9 cellular contexts compared by ENCODE assay signal in genomic region chr16:56936950-56937349, GRCh38. TPM values are rescaled to one million over a fixed set of nuclear protein-coding genes. Genes with fewer than 3 reads are reported as not detected.
DNase-seq lines count a peak whose midpoint lies in the region; ATAC-seq and TF ChIP-seq lines count a peak whose summit lies in the region.
"Had no signal": no experiment of that assay in that cellular context is flagged by ENCODE, and none has a peak within 500 bp of the region (broad histone marks: within the 10 kb centered on the region; RNA-seq: fewer than 3 reads in every experiment).

No MANE protein-coding gene starts in this region.

- no peak for TF ChIP-seq CTCF in nephron (IDR thresholded peaks at IDR 0.05; ENCODE audit: unreplicated experiment in 3 of 3)
- TF ChIP-seq CTCF in adrenal gland (IDR thresholded peaks at IDR 0.05) = no peak

- H3K27ac Mint-ChIP-seq in activated naive CD8-positive, alpha-beta T cell = peak overlapping the region; percentile 95
- peak overlapping the region in 1 of 3 experiments; percentile 17 for H3K27ac Mint-ChIP-seq in nephron

- no peaks in the 10 kb centered on the region for H3K27me3 Mint-ChIP-seq in activated naive CD8-positive, alpha-beta T cell
- H3K27me3 Mint-ChIP-seq in nephron (ENCODE audit: low read depth) = no peaks in the 10 kb centered on the region
- H3K27me3 Mint-ChIP-seq: effector memory CD8-positive, alpha-beta T cell had no signal

- ATAC-seq in GM21576 (IDR thresholded peaks at IDR 0.05; ENCODE audit: unreplicated experiment) = no peak
- ATAC-seq: effector memory CD8-positive, alpha-beta T cell had no signal

- peak overlapping the region in 1 of 10 experiments; percentile 9; a peak in 2 of 20 replicates for H3K4me3 ChIP-seq in BLaER1 treated with 17β-estradiol and CSF1 and Interleukin-3, amounts not matched to agents 10 nM and 100 nM
- H3K4me3 ChIP-seq in GM23248 = peak overlapping the region; percentile 98
- peak overlapping the region in 1 of 4 donors; percentile 17 for H3K4me3 ChIP-seq in adrenal gland

- intact Hi-C loops in adrenal gland (cut with DNase I) = loop anchor here in 1 of 2 donors (5.0 kb wide), 1 partner anchor 55 kb away; no protein-coding TSS in a partner anchor

- in situ Hi-C loops in GM23248 (cut with MboI) = no loop called here

- 87 to 93% methylated on average over 5 of the region's 5 CpGs for whole genome bisulfite sequencing in GM23248 (ENCODE audit: low coverage in 1 of 2, low lambda C conversion rate in 2 of 2, missing lambda C conversion rate in 2 of 2), 2 experiments
- 77 to 81% (median 79%) methylated on average over 5 of the region's 5 CpGs for WGBS in adrenal gland, 4 donors

- H3K4me3 Mint-ChIP-seq in activated naive CD8-positive, alpha-beta T cell = peak overlapping the region; percentile 97
- peak overlapping the region in 2 of 3 experiments; percentile 1 to 69 for H3K4me3 Mint-ChIP-seq in nephron

- peak overlapping the region in 6 of 11 experiments; percentile 14 to 99 (median 96); a peak in 13 of 22 replicates for H3K4me2 ChIP-seq in BLaER1 treated with 17β-estradiol and CSF1 and Interleukin-3, amounts not matched to agents 10 nM and 100 nM
- H3K4me2 ChIP-seq in GM23248 (ENCODE audit: unreplicated experiment) = peak overlapping the region; percentile 96

- no peaks in the 10 kb centered on the region for H3K9me3 ChIP-seq in BLaER1 treated with 17β-estradiol and CSF1 and Interleukin-3, amounts not matched to agents 10 nM and 100 nM (replicated peaks in 1 of 11)
- H3K9me3 ChIP-seq in GM23248 (ENCODE audit: low read depth) = no peaks in the 10 kb centered on the region
- no peaks in the 10 kb centered on the region for H3K9me3 ChIP-seq in adrenal gland (replicated peaks in 1 of 3)

- no peak for TF ChIP-seq POLR2A in adrenal gland (IDR thresholded peaks at IDR 0.05)

- peaks cover 28% of the 10 kb centered on the region for H3K36me3 Mint-ChIP-seq in activated naive CD8-positive, alpha-beta T cell
- peaks cover 60% of the 10 kb centered on the region for H3K36me3 Mint-ChIP-seq in nephron (ENCODE audit: low read depth)

- H3K4me1 ChIP-seq in BLaER1 treated with 17β-estradiol and CSF1 and Interleukin-3, amounts not matched to agents 10 nM and 100 nM = peaks cover 43 to 87% (median 80%) of the 10 kb centered on the region in 10 experiments
- H3K4me1 ChIP-seq in GM23248 (ENCODE audit: insufficient read depth) (peaks cover 29% of the 10 kb centered on the region), adrenal gland (replicated peaks in 1 of 2) (peaks cover 13 to 44% of the 10 kb centered on the region in 2 donors)

- H3K9ac ChIP-seq in BLaER1 treated with 17β-estradiol and CSF1 and Interleukin-3, amounts not matched to agents 10 nM and 100 nM = peak overlapping the region in 1 of 11 experiments; percentile 42; a peak in 1 of 22 replicates
- peak overlapping the region; percentile 100 for H3K9ac ChIP-seq in GM23248

- H3K27me3 ChIP-seq in BLaER1 treated with 17β-estradiol and CSF1 and Interleukin-3, amounts not matched to agents 10 nM and 100 nM = no peaks in the 10 kb centered on the region
- H3K27me3 ChIP-seq in GM23248 (replicated peaks; ENCODE audit: insufficient read depth) (no peaks in the 10 kb centered on the region), adrenal gland (no peaks in the 10 kb centered on the region)

- no peak overlapping the region for H2AFZ ChIP-seq in GM23248

- H3F3A ChIP-seq in GM23248 (ENCODE audit: insufficient read depth) = peaks cover 85% of the 10 kb centered on the region

- no peak for DNase-seq in GM23248
- DNase-seq in adrenal gland = no peak
- no peak for DNase-seq in ureter (ENCODE audit: low spot score)
- DNase-seq: effector memory CD8-positive, alpha-beta T cell; islet precursor cell had no signal

- H4K20me1 ChIP-seq in BLaER1 treated with 17β-estradiol and CSF1 and Interleukin-3, amounts not matched to agents 10 nM and 100 nM = peaks cover 82 to 99% (median 95%) of the 10 kb centered on the region in 11 experiments
- peaks cover 36% of the 10 kb centered on the region for H4K20me1 ChIP-seq in GM23248 (ENCODE audit: insufficient read depth)

- peaks cover 94% of the 10 kb centered on the region for H3K79me2 ChIP-seq in GM23248 (ENCODE audit: insufficient read depth)

- no peaks in the 10 kb centered on the region for H3K9me2 ChIP-seq in GM23248 (ENCODE audit: insufficient read depth)

- no peaks in the 10 kb centered on the region for H3K9me3 Mint-ChIP-seq in activated naive CD8-positive, alpha-beta T cell (ENCODE audit: low read depth)
- H3K9me3 Mint-ChIP-seq in nephron = no peaks in the 10 kb centered on the region
- H3K9me3 Mint-ChIP-seq: effector memory CD8-positive, alpha-beta T cell had no signal

- H3K36me3 ChIP-seq in BLaER1 treated with 17β-estradiol and CSF1 and Interleukin-3, amounts not matched to agents 10 nM and 100 nM = peaks cover 79 to 91% (median 88%) of the 10 kb centered on the region in 11 experiments
- peaks cover 78% of the 10 kb centered on the region for H3K36me3 ChIP-seq in GM23248 (ENCODE audit: low read depth)
- H3K36me3 ChIP-seq in adrenal gland (replicated peaks in 1 of 2) = peaks cover 0 to 71% of the 10 kb centered on the region in 2 donors

- no peak overlapping the region; a peak in 1 of 22 replicates for H3K27ac ChIP-seq in BLaER1 treated with 17β-estradiol and CSF1 and Interleukin-3, amounts not matched to agents 10 nM and 100 nM
- H3K27ac ChIP-seq in GM23248 = peak overlapping the region; percentile 41
- H3K27ac ChIP-seq in adrenal gland = no peak overlapping the region

- H3K4me1 Mint-ChIP-seq in activated naive CD8-positive, alpha-beta T cell (ENCODE audit: low read depth) = peaks cover 68% of the 10 kb centered on the region
- peaks cover 56% of the 10 kb centered on the region for H3K4me1 Mint-ChIP-seq in nephron

RNA-seq across cellular contexts. Expression of gene HERPUD1, which starts 5.0 kb away (rescaled TPM):
- 218 TPM in 2 replicates for total RNA-seq in GM23248 (2014; rRNA removed; shearing (Covaris generic))
- polyA plus RNA-seq in GM23248 (2016; fragmentation: Nextera tagmentation; extraction: Ambion mirVana) (299 and 302 TPM in 2 replicates), adrenal gland (100 to 1,000 TPM in 1 of 3 donors, 10 to 100 TPM in 2; 26.4 to 570 (median 82.6) TPM)
- total RNA-seq in adrenal gland (100 to 1,000 TPM; 176 to 306 (median 244) TPM), ureter (171 TPM)

RNA-seq across cellular contexts. Expression of gene CETP, which starts 24.8 kb away (rescaled TPM):
- not detected in 2 replicates for total RNA-seq in GM23248 (2014; rRNA removed; shearing (Covaris generic))
- not detected in 2 replicates for polyA plus RNA-seq in GM23248 (2016; fragmentation: Nextera tagmentation; extraction: Ambion mirVana)
- total RNA-seq in adrenal gland = 1 to 10 TPM; 1.3 to 7.9 (median 2.8) TPM
- 1 to 10 TPM; 1.2 to 4.1 (median 2.3) TPM for polyA plus RNA-seq in adrenal gland
- 0.42 TPM for total RNA-seq in ureter

RNA-seq across cellular contexts. Expression of gene NLRC5, which starts 52.4 kb away (rescaled TPM):
- 17.1 and 23.8 TPM in 2 replicates for total RNA-seq in GM23248 (2014; rRNA removed; shearing (Covaris generic))
- polyA plus RNA-seq in GM23248 (2016; fragmentation: Nextera tagmentation; extraction: Ambion mirVana) (9.3 and 10.6 TPM in 2 replicates), adrenal gland (10 to 100 TPM; 14.7 to 89.0 (median 58.6) TPM)
- total RNA-seq in adrenal gland (10 to 100 TPM; 10.4 to 44.8 (median 26.6) TPM), ureter (50.1 TPM)
